Comparison of ENCODE assay signal across 30 cellular contexts in genomic region chr12:20491290-20491689, GRCh38.
"Had no signal": no experiment of that assay in that cellular context is flagged by ENCODE, and none has a peak within 500 bp of the region (broad histone marks: within the 10 kb centered on the region; RNA-seq: fewer than 3 reads in every experiment).

No MANE protein-coding gene starts in this region.

- H3K4me3 Mint-ChIP-seq: activated naive CD8-positive, alpha-beta T cell; natural killer cell treated with Interleukin-12 subunit alpha and Interleukin-12 subunit beta and Interleukin-15 and Interleukin-18, amount 100 ng/mL, for 72 hours; stimulated activated effector memory CD8-positive, alpha-beta T cell treated with anti-CD3 and anti-CD28 coated beads, Interleukin-12 subunit alpha, Interleukin-12 subunit beta, amount 100 ng/mL, for 72 hours; stimulated activated naive CD8-positive, alpha-beta T cell treated with anti-CD3 and anti-CD28 coated beads, Interleukin-15, Interleukin-2, amounts not matched to agents 100 ng/mL and 50 ng/mL, for 24 hours; T-helper 1 cell treated with Interleukin-12 subunit alpha and Interleukin-12 subunit beta and Interleukin-4 antibody, amounts not matched to agents 30 μg/mL and 1 μg/mL, for 36 hours; type B pancreatic cell had no signal

- H3K36me3 Mint-ChIP-seq: activated naive CD8-positive, alpha-beta T cell; natural killer cell treated with Interleukin-12 subunit alpha and Interleukin-12 subunit beta and Interleukin-15 and Interleukin-18, amount 100 ng/mL, for 72 hours; stimulated activated effector memory CD8-positive, alpha-beta T cell treated with anti-CD3 and anti-CD28 coated beads, Interleukin-12 subunit alpha, Interleukin-12 subunit beta, amount 100 ng/mL, for 72 hours had no signal

- H3K9me3 ChIP-seq: colonic mucosa, left lung, lower lobe of right lung, mucosa of descending colon, ovary, prostate gland, uterus had no signal

- H3K27me3 Mint-ChIP-seq: natural killer cell treated with Interleukin-12 subunit alpha and Interleukin-12 subunit beta and Interleukin-15 and Interleukin-18, amount 100 ng/mL, for 72 hours; stimulated activated naive CD8-positive, alpha-beta T cell treated with anti-CD3 and anti-CD28 coated beads, Interleukin-15, Interleukin-2, amounts not matched to agents 100 ng/mL and 50 ng/mL, for 24 hours; type B pancreatic cell had no signal

- H3K9me3 Mint-ChIP-seq: T-helper 1 cell treated with Interleukin-12 subunit alpha and Interleukin-12 subunit beta and Interleukin-4 antibody, amounts not matched to agents 30 μg/mL and 1 μg/mL, for 36 hours had no signal

- H3K4me3 ChIP-seq: colonic mucosa, left lung, lower lobe of right lung, mucosa of descending colon, ovary, prostate gland, skin epidermis, uterus had no signal

- H3K4me1 ChIP-seq: colonic mucosa, left lung, prostate gland, uterus had no signal

- ATAC-seq: activated CD4-positive, CD25-positive, alpha-beta regulatory T cell treated with anti-CD3 and anti-CD28 coated beads, Interleukin-2, amount 50 U/mL, for 24 hours; left lung; lower lobe of right lung; sciatic nerve had no signal

- H3K27ac Mint-ChIP-seq: activated naive CD8-positive, alpha-beta T cell; natural killer cell treated with Interleukin-12 subunit alpha and Interleukin-12 subunit beta and Interleukin-15 and Interleukin-18, amount 100 ng/mL, for 72 hours; stimulated activated effector memory CD8-positive, alpha-beta T cell treated with anti-CD3 and anti-CD28 coated beads, Interleukin-12 subunit alpha, Interleukin-12 subunit beta, amount 100 ng/mL, for 72 hours; stimulated activated naive CD8-positive, alpha-beta T cell treated with anti-CD3 and anti-CD28 coated beads, Interleukin-15, Interleukin-2, amounts not matched to agents 100 ng/mL and 50 ng/mL, for 24 hours; T-helper 1 cell treated with Interleukin-12 subunit alpha and Interleukin-12 subunit beta and Interleukin-4 antibody, amounts not matched to agents 30 μg/mL and 1 μg/mL, for 36 hours; type B pancreatic cell had no signal

- H3K27me3 ChIP-seq: colonic mucosa, left lung, ovary, uterus had no signal

- H3K36me3 ChIP-seq: colonic mucosa, left lung, lower lobe of right lung, ovary, prostate gland, uterus had no signal

- H3K27ac ChIP-seq: colonic mucosa, left lung, lower lobe of right lung, ovary, prostate gland, skin epidermis, uterus, VCaP had no signal

- DNase-seq: activated CD4-positive, alpha-beta T cell treated with anti-CD3 and anti-CD28 coated beads for 48 hours; activated CD8-positive, alpha-beta memory T cell treated with anti-CD3 and anti-CD28 coated beads for 24 hours; activated effector memory CD4-positive, alpha-beta T cell treated with Interleukin-2 at 50 U/mL for 16 hours; activated naive CD4-positive, alpha-beta T cell treated with Interleukin-2 at 50 U/mL for 16 hours; anterior cingulate cortex; colonic mucosa; effector CD8-positive, alpha-beta T cell; head of caudate nucleus; hippocampal formation; left lung; lower lobe of right lung; mesenchymal stem cell; mucosa of descending colon; ovary; retina; stimulated activated CD4-positive, alpha-beta T cell treated with anti-CD3 and anti-CD28 coated beads, Interleukin-4, amount 100 ng/mL, for 24 hours; substantia nigra; T-helper 9 cell; uterus had no signal
